Comparison of ENCODE assay signal across 23 cellular contexts in genomic region chr3:122727766-122728165, GRCh38. TPM values are rescaled to one million over a fixed set of nuclear protein-coding genes. Genes with fewer than 3 reads are reported as not detected.
"Had no signal": no experiment of that assay in that cellular context is flagged by ENCODE, and none has a peak within 500 bp of the region (broad histone marks: within the 10 kb centered on the region; RNA-seq: fewer than 3 reads in every experiment).

No MANE protein-coding gene starts in this region.

- H3K4me1 ChIP-seq: breast epithelium, pancreas, psoas muscle, sigmoid colon, uterus had no signal

- H3K27ac ChIP-seq: breast epithelium, pancreas, psoas muscle, sigmoid colon, thoracic aorta, uterus, VCaP had no signal

- H3K9me3 Mint-ChIP-seq: activated naive CD4-positive, alpha-beta T cell treated with anti-CD3 and anti-CD28 coated beads, Interleukin-2, amount 50 U/mL, for 72 hours; type B pancreatic cell had no signal

- H3K27me3 ChIP-seq: breast epithelium, pancreas, sigmoid colon, uterus had no signal

- H3K9me3 ChIP-seq: breast epithelium, pancreas, psoas muscle, sigmoid colon, thoracic aorta, uterus had no signal

- DNase-seq: activated CD4-positive, alpha-beta T cell treated with anti-CD3 and anti-CD28 coated beads for 4 hours; activated CD4-positive, alpha-beta T cell treated with anti-CD3 and anti-CD28 coated beads, Interleukin-2, amount 50 U/mL, for 4 hours; activated naive CD4-positive, alpha-beta T cell; activated T-cell treated with anti-CD3 and anti-CD28 coated beads for 4 hours; activated T-cell treated with anti-CD3 and anti-CD28 coated beads, Interleukin-2, amount 50 U/mL, for 72 hours; central memory CD4-positive, alpha-beta T cell; endodermal cell; left ventricle myocardium superior; naive thymus-derived CD4-positive, alpha-beta T cell; pancreas; psoas muscle; sigmoid colon; T-helper 1 cell; uterus had no signal

- H3K4me3 ChIP-seq: breast epithelium, pancreas, psoas muscle, sigmoid colon, thoracic aorta, uterus had no signal

- FAIRE-seq: frontal cortex, islet of Langerhans, pancreas had no signal

- H3K4me3 Mint-ChIP-seq: activated T-cell treated with anti-CD3 and anti-CD28 coated beads, Interleukin-2, amount 50 U/mL, for 72 hours; endodermal cell; naive thymus-derived CD4-positive, alpha-beta T cell; stimulated activated naive CD8-positive, alpha-beta T cell treated with anti-CD3 and anti-CD28 coated beads, Interleukin-15, Interleukin-2, amounts not matched to agents 100 ng/mL and 50 ng/mL, for 24 hours; type B pancreatic cell had no signal

- H3K27me3 Mint-ChIP-seq: naive thymus-derived CD4-positive, alpha-beta T cell; stimulated activated naive CD8-positive, alpha-beta T cell treated with anti-CD3 and anti-CD28 coated beads, Interleukin-15, Interleukin-2, amounts not matched to agents 100 ng/mL and 50 ng/mL, for 24 hours; type B pancreatic cell had no signal

- H3K27ac Mint-ChIP-seq: activated naive CD4-positive, alpha-beta T cell treated with anti-CD3 and anti-CD28 coated beads, Interleukin-2, amount 50 U/mL, for 72 hours; activated T-cell treated with anti-CD3 and anti-CD28 coated beads, Interleukin-2, amount 50 U/mL, for 72 hours; endodermal cell; stimulated activated naive CD8-positive, alpha-beta T cell treated with anti-CD3 and anti-CD28 coated beads, Interleukin-15, Interleukin-2, amounts not matched to agents 100 ng/mL and 50 ng/mL, for 24 hours; type B pancreatic cell had no signal

- H3K36me3 ChIP-seq: breast epithelium, pancreas, uterus had no signal

RNA-seq across cellular contexts. Expression of gene PARP14, which starts 47.1 kb away (rescaled TPM):
- polyA plus RNA-seq: neural cell had no signal
